In the genomic region with DNA sequence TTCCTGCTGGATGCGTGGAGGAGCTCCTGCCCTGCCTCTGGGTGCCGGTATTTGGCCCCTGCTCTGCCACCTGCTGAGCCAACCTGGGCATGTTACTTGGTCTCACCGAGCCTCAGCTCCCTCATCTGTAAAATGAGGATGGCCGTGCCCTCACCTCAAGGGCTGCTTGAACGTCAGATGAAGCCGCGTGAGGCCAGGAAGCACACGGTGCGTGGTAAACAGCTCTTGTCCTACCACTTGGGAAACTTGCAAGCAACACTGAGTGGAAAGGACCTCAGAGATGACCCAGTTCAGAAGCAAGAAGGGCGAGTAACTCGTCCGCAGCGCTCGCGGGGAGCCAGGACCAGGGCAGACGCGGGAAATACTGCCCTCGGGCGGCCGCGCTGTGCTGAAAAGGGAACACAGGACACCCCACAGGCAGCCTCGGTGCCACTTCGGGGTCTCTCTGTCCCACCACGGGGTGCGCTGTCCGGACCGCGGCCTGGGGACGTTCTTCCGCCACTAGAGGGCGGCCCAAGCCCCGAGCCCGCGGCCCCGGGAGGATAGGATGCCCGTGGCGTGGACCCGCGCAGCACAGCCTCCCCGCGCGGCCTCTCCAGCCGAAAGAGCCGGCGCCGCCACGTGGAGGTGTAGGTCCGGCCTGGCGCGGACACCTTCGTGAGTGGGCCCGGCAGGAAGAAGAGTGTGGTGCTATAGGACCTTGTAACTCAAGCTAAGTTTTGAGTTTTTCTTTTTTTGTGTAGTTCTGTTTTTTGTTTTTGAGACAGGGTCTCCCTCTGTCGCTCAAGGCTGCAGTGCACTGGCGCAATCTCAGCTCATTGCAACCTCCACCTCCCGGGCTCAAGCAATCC, we compare ENCODE assay signal across 8 cellular contexts.
DNase-seq lines count a peak whose midpoint lies in the region; ATAC-seq and TF ChIP-seq lines count a peak whose summit lies in the region.

No MANE protein-coding gene starts in this region.

- H3K9me3 ChIP-seq in heart left ventricle = no peaks in the 10 kb centered on the region
- no peaks in the 10 kb centered on the region for H3K9me3 ChIP-seq in prostate gland
- no peaks in the 10 kb centered on the region for H3K9me3 ChIP-seq in vagina

- TF ChIP-seq POLR2A in heart left ventricle (IDR thresholded peaks at IDR 0.05) (no peak), prostate gland (IDR thresholded peaks at IDR 0.05) (no peak), vagina (IDR thresholded peaks at IDR 0.05) (no peak)

- no peaks in the 10 kb centered on the region for H3K9me3 Mint-ChIP-seq in activated naive CD4-positive, alpha-beta T cell treated with anti-CD3 and anti-CD28 coated beads, Interleukin-2, amount 50 U/mL, for 72 hours

- ATAC-seq in GM19455 (IDR thresholded peaks at IDR 0.05; ENCODE audit: unreplicated experiment) = peak; percentile 95
- peak; percentile 90 for ATAC-seq in HG03521 (IDR thresholded peaks at IDR 0.05; ENCODE audit: unreplicated experiment)
- ATAC-seq in SK-N-SH treated with all-trans-retinoic acid at 6 μM for 48 hours = peak; percentile 98
- peak; percentile 93 to 96 for ATAC-seq in activated naive CD4-positive, alpha-beta T cell treated with anti-CD3 and anti-CD28 coated beads, Interleukin-2, amount 50 U/mL, for 72 hours
- ATAC-seq in heart left ventricle = peak; percentile 76 to 91 (median 88)

- peak overlapping the region; percentile 76 to 80 for H3K27ac Mint-ChIP-seq in activated naive CD4-positive, alpha-beta T cell treated with anti-CD3 and anti-CD28 coated beads, Interleukin-2, amount 50 U/mL, for 72 hours

- no peaks in the 10 kb centered on the region for H3K27me3 ChIP-seq in heart left ventricle
- H3K27me3 ChIP-seq in prostate gland (replicated peaks; ENCODE audit: insufficient read depth) = no peaks in the 10 kb centered on the region
- no peaks in the 10 kb centered on the region for H3K27me3 ChIP-seq in vagina

- peaks cover 0 to 12% (median 8%) of the 10 kb centered on the region in 12 donors for H3K4me1 ChIP-seq in heart left ventricle
- peaks cover 3% of the 10 kb centered on the region for H3K4me1 ChIP-seq in prostate gland (replicated peaks)
- peaks cover 12% of the 10 kb centered on the region for H3K4me1 ChIP-seq in vagina

- intact Hi-C loops in heart left ventricle (cut with DNase I) (loop anchor here (2.0 to 10.0 kb wide), 9 partner anchors 72 to 364 kb away; a partner anchor contains a TSS), prostate gland (cut with DNase I) (loop anchor here (5.0 to 10.0 kb wide), 3 partner anchors 94 to 242 kb away; a partner anchor contains a TSS), vagina (cut with DNase I) (loop anchor here (5.0 to 10.0 kb wide), 2 partner anchors 69 to 202 kb away; no protein-coding TSS in a partner anchor)

- H3K4me3 ChIP-seq in heart left ventricle (peak overlapping the region in 10 of 12 donors; percentile 1 to 47 (median 28)), prostate gland (no peak overlapping the region), vagina (peak overlapping the region; percentile 29 to 39)

- no peak overlapping the region for H3K27ac ChIP-seq in heart left ventricle
- H3K27ac ChIP-seq in prostate gland = peak overlapping the region; percentile 18 to 60
- peak overlapping the region; percentile 15 for H3K27ac ChIP-seq in vagina

- 10 to 14% (median 11%) methylated on average over 43 to 55 of the region's 55 CpGs for WGBS in heart left ventricle, 4 donors
- 11% methylated on average over 54 of the region's 55 CpGs for WGBS in prostate gland

- peaks cover 0 to 7% (median 0%) of the 10 kb centered on the region in 9 donors for H3K36me3 ChIP-seq in heart left ventricle
- H3K36me3 ChIP-seq in prostate gland = no peaks in the 10 kb centered on the region
- H3K36me3 ChIP-seq in vagina = no peaks in the 10 kb centered on the region

- no peaks in the 10 kb centered on the region for H3K36me3 Mint-ChIP-seq in activated naive CD4-positive, alpha-beta T cell treated with anti-CD3 and anti-CD28 coated beads, Interleukin-2, amount 50 U/mL, for 72 hours

- peak in 11 of 12 donors; percentile 79 to 96 (median 90) for TF ChIP-seq CTCF in heart left ventricle (IDR thresholded peaks at IDR 0.05)
- peak; percentile 82 to 94 (median 84) for TF ChIP-seq CTCF in prostate gland (IDR thresholded peaks at IDR 0.05)
- peak; percentile 60 to 93 (median 93) for TF ChIP-seq CTCF in vagina (IDR thresholded peaks at IDR 0.05)

- DNase-seq in CD1c-positive myeloid dendritic cell (ENCODE audit: extremely low spot score) (peak; percentile 86), heart left ventricle (peak; percentile 63 to 89 (median 74)), prostate gland (ENCODE audit: low spot score) (peak; percentile 52), vagina (ENCODE audit: extremely low spot score in 2 of 2) (no peak)
- peak; percentile 76 to 77 for DNase-seq in activated naive CD4-positive, alpha-beta T cell treated with anti-CD3 and anti-CD28 coated beads, Interleukin-2, amount 50 U/mL, for 72 hours (ENCODE audit: low spot score in 2 of 2)

TF ChIP-seq in SK-N-SH treated with all-trans-retinoic acid at 6 μM for 48 hours, 23 proteins besides CTCF, POLR2A, EP300 and RAD21 (continues in another document):
- TF ChIP-seq GLIS3 (CRISPR knock-in tag; IDR thresholded peaks at IDR 0.05) (peak; percentile 44; the same call in 1 of the 2 replicates), TCF4 (CRISPR knock-in tag; IDR thresholded peaks at IDR 0.05; ENCODE audit: borderline replicate concordance) (no peak), OSR1 (CRISPR knock-in tag; IDR thresholded peaks at IDR 0.05) (no peak), ZFP30 (CRISPR knock-in tag; IDR thresholded peaks at IDR 0.05) (no peak; the same call in 1 of the 2 replicates), TOX (CRISPR knock-in tag; IDR thresholded peaks at IDR 0.05; ENCODE audit: borderline replicate concordance) (no peak), BACH2 (CRISPR knock-in tag; IDR thresholded peaks at IDR 0.05; ENCODE audit: borderline replicate concordance) (no peak), ZNF565 (CRISPR knock-in tag; conservative IDR thresholded peaks at IDR 0.05; ENCODE audit: low read depth) (no peak), ISL1 (CRISPR knock-in tag; IDR thresholded peaks at IDR 0.05) (no peak), ZFP3 (CRISPR knock-in tag; IDR thresholded peaks at IDR 0.05) (no peak), ZC3H10 (CRISPR knock-in tag; IDR thresholded peaks at IDR 0.05) (no peak), CSDC2 (CRISPR knock-in tag; IDR thresholded peaks at IDR 0.05) (0 out of 2 replicates have a peak, but pooled peaks have one; percentile 45), ZNF8 (CRISPR knock-in tag; IDR thresholded peaks at IDR 0.05) (no peak), ZNF70 (CRISPR knock-in tag; IDR thresholded peaks at IDR 0.05) (no peak), RARB (CRISPR knock-in tag; IDR thresholded peaks at IDR 0.05) (no peak), PPARA (CRISPR knock-in tag; IDR thresholded peaks at IDR 0.05; ENCODE audit: borderline replicate concordance) (no peak)
- TF ChIP-seq, protein P1, sequence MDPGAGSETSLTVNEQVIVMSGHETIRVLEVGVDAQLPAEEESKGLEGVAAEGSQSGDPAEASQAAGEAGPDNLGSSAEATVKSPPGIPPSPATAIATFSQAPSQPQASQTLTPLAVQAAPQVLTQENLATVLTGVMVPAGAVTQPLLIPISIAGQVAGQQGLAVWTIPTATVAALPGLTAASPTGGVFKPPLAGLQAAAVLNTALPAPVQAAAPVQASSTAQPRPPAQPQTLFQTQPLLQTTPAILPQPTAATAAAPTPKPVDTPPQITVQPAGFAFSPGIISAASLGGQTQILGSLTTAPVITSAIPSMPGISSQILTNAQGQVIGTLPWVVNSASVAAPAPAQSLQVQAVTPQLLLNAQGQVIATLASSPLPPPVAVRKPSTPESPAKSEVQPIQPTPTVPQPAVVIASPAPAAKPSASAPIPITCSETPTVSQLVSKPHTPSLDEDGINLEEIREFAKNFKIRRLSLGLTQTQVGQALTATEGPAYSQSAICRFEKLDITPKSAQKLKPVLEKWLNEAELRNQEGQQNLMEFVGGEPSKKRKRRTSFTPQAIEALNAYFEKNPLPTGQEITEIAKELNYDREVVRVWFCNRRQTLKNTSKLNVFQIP (CRISPR knock-in tag; IDR thresholded peaks at IDR 0.05; ENCODE audit: borderline replicate concordance, low read depth) = no peak
- TF ChIP-seq, protein P2, sequence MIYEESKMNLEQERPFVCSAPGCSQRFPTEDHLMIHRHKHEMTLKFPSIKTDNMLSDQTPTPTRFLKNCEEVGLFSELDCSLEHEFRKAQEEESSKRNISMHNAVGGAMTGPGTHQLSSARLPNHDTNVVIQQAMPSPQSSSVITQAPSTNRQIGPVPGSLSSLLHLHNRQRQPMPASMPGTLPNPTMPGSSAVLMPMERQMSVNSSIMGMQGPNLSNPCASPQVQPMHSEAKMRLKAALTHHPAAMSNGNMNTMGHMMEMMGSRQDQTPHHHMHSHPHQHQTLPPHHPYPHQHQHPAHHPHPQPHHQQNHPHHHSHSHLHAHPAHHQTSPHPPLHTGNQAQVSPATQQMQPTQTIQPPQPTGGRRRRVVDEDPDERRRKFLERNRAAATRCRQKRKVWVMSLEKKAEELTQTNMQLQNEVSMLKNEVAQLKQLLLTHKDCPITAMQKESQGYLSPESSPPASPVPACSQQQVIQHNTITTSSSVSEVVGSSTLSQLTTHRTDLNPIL (CRISPR knock-in tag; IDR thresholded peaks at IDR 0.05; ENCODE audit: low read depth) = no peak
- TF ChIP-seq, protein P3, sequence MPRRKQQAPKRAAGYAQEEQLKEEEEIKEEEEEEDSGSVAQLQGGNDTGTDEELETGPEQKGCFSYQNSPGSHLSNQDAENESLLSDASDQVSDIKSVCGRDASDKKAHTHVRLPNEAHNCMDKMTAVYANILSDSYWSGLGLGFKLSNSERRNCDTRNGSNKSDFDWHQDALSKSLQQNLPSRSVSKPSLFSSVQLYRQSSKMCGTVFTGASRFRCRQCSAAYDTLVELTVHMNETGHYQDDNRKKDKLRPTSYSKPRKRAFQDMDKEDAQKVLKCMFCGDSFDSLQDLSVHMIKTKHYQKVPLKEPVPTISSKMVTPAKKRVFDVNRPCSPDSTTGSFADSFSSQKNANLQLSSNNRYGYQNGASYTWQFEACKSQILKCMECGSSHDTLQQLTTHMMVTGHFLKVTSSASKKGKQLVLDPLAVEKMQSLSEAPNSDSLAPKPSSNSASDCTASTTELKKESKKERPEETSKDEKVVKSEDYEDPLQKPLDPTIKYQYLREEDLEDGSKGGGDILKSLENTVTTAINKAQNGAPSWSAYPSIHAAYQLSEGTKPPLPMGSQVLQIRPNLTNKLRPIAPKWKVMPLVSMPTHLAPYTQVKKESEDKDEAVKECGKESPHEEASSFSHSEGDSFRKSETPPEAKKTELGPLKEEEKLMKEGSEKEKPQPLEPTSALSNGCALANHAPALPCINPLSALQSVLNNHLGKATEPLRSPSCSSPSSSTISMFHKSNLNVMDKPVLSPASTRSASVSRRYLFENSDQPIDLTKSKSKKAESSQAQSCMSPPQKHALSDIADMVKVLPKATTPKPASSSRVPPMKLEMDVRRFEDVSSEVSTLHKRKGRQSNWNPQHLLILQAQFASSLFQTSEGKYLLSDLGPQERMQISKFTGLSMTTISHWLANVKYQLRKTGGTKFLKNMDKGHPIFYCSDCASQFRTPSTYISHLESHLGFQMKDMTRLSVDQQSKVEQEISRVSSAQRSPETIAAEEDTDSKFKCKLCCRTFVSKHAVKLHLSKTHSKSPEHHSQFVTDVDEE (CRISPR knock-in tag; IDR thresholded peaks at IDR 0.05) = peak; percentile 54; the same call in 1 of the 2 replicates

Comparison
In these comparisons a context has a peak if more than half of its experiments do, and no peak if none do; other contexts are left out.
1. DNase-seq: peak in CD1c-positive myeloid dendritic cell (single experiment), activated naive CD4-positive, alpha-beta T cell treated with anti-CD3 and anti-CD28 coated beads, Interleukin-2, amount 50 U/mL, for 72 hours (2 of 2), heart left ventricle (5 of 5) and prostate gland (single experiment); none in vagina (0 of 2).
2. H3K27ac ChIP-seq: peak in prostate gland (2 of 2) and vagina (single experiment); none in heart left ventricle (0 of 12).
3. H3K4me3 ChIP-seq: peak in heart left ventricle (10 of 12) and vagina (2 of 2); none in prostate gland (0 of 2).
4. Peak in every context shown above with its lines, with median percentiles within 50 percentile points of each other: ATAC-seq and CTCF ChIP-seq.